In genomic region chr6:105077592-105078463, GRCh38 we compare ENCODE assay signal across 8 cellular contexts.
A peak's percentile ranks its signal among the peaks of the same experiment; 100 is the strongest.
DNase-seq lines count a peak whose midpoint lies in the region; ATAC-seq and TF ChIP-seq lines count a peak whose summit lies in the region.

No MANE protein-coding gene starts in this region.

- no peaks in the 10 kb centered on the region for H3K36me3 ChIP-seq in brain microvascular endothelial cell (replicated peaks)

- H3K4me3 ChIP-seq in AG04449 (ENCODE audit: low read depth, low read length): no peak overlapping the region
- no peak overlapping the region for H3K4me3 ChIP-seq in brain microvascular endothelial cell (ENCODE audit: low read depth, low read length)

- no peaks in the 10 kb centered on the region for H3K27me3 ChIP-seq in brain microvascular endothelial cell (replicated peaks)

- DNase-seq in AG04449 (ENCODE audit: low read depth, low spot score): no peak
- DNase-seq in GM13977 (ENCODE audit: low spot score): peak; percentile 27
- DNase-seq in NCI-H2196 treated with DMSO at 0.1 percent for 48 hours (lab: John Stamatoyannopoulos, UW; ENCODE audit: unreplicated experiment): peak; percentile 23
- peak; percentile 15 for DNase-seq in brain microvascular endothelial cell
- DNase-seq in myocyte (ENCODE audit: low read depth): peak; percentile 69
- no peak for DNase-seq in activated CD8-positive, alpha-beta memory T cell treated with anti-CD3 and anti-CD28 coated beads, Interleukin-2, amount 50 U/mL, for 48 hours
- no peak for DNase-seq in activated T-cell treated with anti-CD3 and anti-CD28 coated beads, Interleukin-2, amount 50 U/mL, for 1 hour

- CTCF ChIA-PET in AG04449 (lab: Yijun Ruan, JAX): interaction anchor here (0.6 to 5.2 kb wide), 36 partner anchors 8 to 395 kb away, joined by 3 to 106 read pairs (median 4); partner anchors contain the start of gene PREP

- POLR2A ChIA-PET in AG04449 (lab: Yijun Ruan, JAX): no interaction called here

- H3K27ac ChIP-seq in brain microvascular endothelial cell: no peak overlapping the region

- TF ChIP-seq CTCF in AG04449 (IDR thresholded peaks at IDR 0.05; ENCODE audit: insufficient read depth, low read length, missing control alignments) (peak; percentile 4), GM13977 (IDR thresholded peaks at IDR 0.05; ENCODE audit: extremely low read depth, insufficient read depth, missing control alignments) (peak; percentile 45), brain microvascular endothelial cell (IDR thresholded peaks at IDR 0.05; ENCODE audit: low read depth, low read length, missing control alignments) (peak; percentile 30)

- in situ Hi-C loops in GM13977 (cut with MboI; ENCODE audit: low pct_unique_long_range_greater_than_20kb, low sequenced_read_pairs, unreplicated experiment) (loop anchor here (25.0 kb wide), 1 partner anchor 291 kb away; no protein-coding TSS in a partner anchor), brain microvascular endothelial cell (cut with HindIII; ENCODE audit: low pct_ligation_motif_present, low sequenced_read_pairs) (no loop called here)

- no peak for ATAC-seq in HG03439 (IDR thresholded peaks at IDR 0.05; ENCODE audit: unreplicated experiment)

Comparison
In these comparisons a context has a peak if more than half of its experiments do, and no peak if none do; other contexts are left out.
1. DNase-seq: peak in GM13977 (single experiment), NCI-H2196 treated with DMSO at 0.1 percent for 48 hours (single experiment), brain microvascular endothelial cell (single experiment) and myocyte (single experiment); none in AG04449 (single experiment), activated CD8-positive, alpha-beta memory T cell treated with anti-CD3 and anti-CD28 coated beads, Interleukin-2, amount 50 U/mL, for 48 hours (single experiment) and activated T-cell treated with anti-CD3 and anti-CD28 coated beads, Interleukin-2, amount 50 U/mL, for 1 hour (single experiment).
2. Peak in every context shown above with its lines, with median percentiles within 50 percentile points of each other: CTCF ChIP-seq.